Comparison of ENCODE assay signal across 16 cellular contexts in the genomic region with DNA sequence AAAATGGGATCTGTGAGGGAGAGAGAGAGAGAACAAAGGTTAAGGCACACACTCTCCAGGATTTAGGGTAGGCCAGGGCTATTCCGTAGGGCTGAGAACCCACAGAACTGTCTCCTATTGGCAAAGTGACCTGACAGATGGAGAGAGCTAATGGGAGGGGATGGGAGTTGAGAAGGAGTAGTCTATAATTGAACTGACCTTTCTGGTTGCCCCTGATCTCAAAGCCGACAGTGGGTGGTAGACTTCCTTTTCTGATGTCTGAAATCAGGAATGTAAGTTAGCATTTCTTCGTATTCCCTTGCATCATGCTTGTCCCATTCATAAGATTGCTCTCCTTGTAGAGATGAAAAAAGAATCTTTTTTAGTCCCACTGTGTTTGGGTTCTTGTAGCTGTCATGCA.
"Had no signal": no experiment of that assay in that cellular context is flagged by ENCODE, and none has a peak within 500 bp of the region (broad histone marks: within the 10 kb centered on the region; RNA-seq: fewer than 3 reads in every experiment).

No MANE protein-coding gene starts in this region.

- H3K4me1 Mint-ChIP-seq: activated CD8-positive, alpha-beta memory T cell treated with anti-CD3 and anti-CD28 coated beads, Interleukin-2, amount 10 ng/mL, durations not matched to agents 7 days and 5 days; activated naive CD4-positive, alpha-beta T cell treated with anti-CD3 and anti-CD28 coated beads, Interleukin-2, amount 10 ng/mL, durations not matched to agents 7 days and 5 days; naive B cell; stimulated activated naive B cell treated with anti-CD40 and anti-IgM and Interleukin-4, amounts not matched to agents 10 μg/mL and 1 μg/mL and 100 μg/mL, for 72 hours had no signal

- ATAC-seq: activated CD8-positive, alpha-beta memory T cell treated with anti-CD3 and anti-CD28 coated beads, Interleukin-2, amount 10 ng/mL, durations not matched to agents 7 days and 5 days; gastroesophageal sphincter; left colon had no signal

- H3K9me3 Mint-ChIP-seq: activated T-helper 2 cell treated with anti-CD3 and anti-CD28 coated beads, Interferon-gamma antibody, Interleukin-2, Interleukin-4, amounts not matched to agents 10 μg/mL and 5 μg/mL and 100 μg/mL, durations not matched to agents 14 hours and 24 hours and 36 hours; stimulated activated naive B cell treated with anti-CD40 and anti-IgM and Interleukin-4, amounts not matched to agents 10 μg/mL and 1 μg/mL and 100 μg/mL, for 72 hours had no signal

- H3K9me3 ChIP-seq: gastroesophageal sphincter, lower lobe of right lung, transverse colon, vagina had no signal

- H3K36me3 ChIP-seq: gastroesophageal sphincter, lower lobe of right lung, transverse colon, vagina had no signal

- H3K36me3 Mint-ChIP-seq: activated CD8-positive, alpha-beta memory T cell treated with anti-CD3 and anti-CD28 coated beads, Interleukin-2, amount 10 ng/mL, durations not matched to agents 7 days and 5 days; activated naive CD4-positive, alpha-beta T cell treated with anti-CD3 and anti-CD28 coated beads, Interleukin-2, amount 10 ng/mL, durations not matched to agents 7 days and 5 days; naive B cell; stimulated activated naive B cell treated with anti-CD40 and anti-IgM and Interleukin-4, amounts not matched to agents 10 μg/mL and 1 μg/mL and 100 μg/mL, for 72 hours had no signal

- H3K27me3 ChIP-seq: transverse colon, vagina had no signal

- H3K4me1 ChIP-seq: gastroesophageal sphincter, lower lobe of right lung, transverse colon, vagina had no signal

- H3K4me3 Mint-ChIP-seq: activated CD8-positive, alpha-beta memory T cell treated with anti-CD3 and anti-CD28 coated beads, Interleukin-2, amount 10 ng/mL, durations not matched to agents 7 days and 5 days; activated naive CD4-positive, alpha-beta T cell treated with anti-CD3 and anti-CD28 coated beads, Interleukin-2, amount 10 ng/mL, durations not matched to agents 7 days and 5 days; stimulated activated naive B cell treated with anti-CD40 and anti-IgM and Interleukin-4, amounts not matched to agents 10 μg/mL and 1 μg/mL and 100 μg/mL, for 72 hours had no signal

- H3K27ac ChIP-seq: gastroesophageal sphincter, lower lobe of right lung, transverse colon, vagina had no signal

- H3K27ac Mint-ChIP-seq: activated CD8-positive, alpha-beta memory T cell treated with anti-CD3 and anti-CD28 coated beads, Interleukin-2, amount 10 ng/mL, durations not matched to agents 7 days and 5 days; activated naive CD4-positive, alpha-beta T cell treated with anti-CD3 and anti-CD28 coated beads, Interleukin-2, amount 10 ng/mL, durations not matched to agents 7 days and 5 days; activated T-helper 2 cell treated with anti-CD3 and anti-CD28 coated beads, Interferon-gamma antibody, Interleukin-2, Interleukin-4, amounts not matched to agents 10 μg/mL and 5 μg/mL and 100 μg/mL, durations not matched to agents 14 hours and 24 hours and 36 hours; naive B cell; stimulated activated naive B cell treated with anti-CD40 and anti-IgM and Interleukin-4, amounts not matched to agents 10 μg/mL and 1 μg/mL and 100 μg/mL, for 72 hours had no signal

- DNase-seq: activated CD4-positive, CD25-positive, alpha-beta regulatory T cell treated with anti-CD3 and anti-CD28 coated beads, Interleukin-2, amount 50 U/mL, for 72 hours; activated CD8-positive, alpha-beta memory T cell treated with anti-CD3 and anti-CD28 coated beads, Interleukin-2, amount 10 ng/mL, durations not matched to agents 7 days and 5 days; activated naive CD4-positive, alpha-beta T cell treated with anti-CD3 and anti-CD28 coated beads, Interleukin-2, amount 10 ng/mL, durations not matched to agents 7 days and 5 days; activated T-cell treated with anti-CD3 and anti-CD28 coated beads, Interleukin-2, amount 50 U/mL, for 1 hour; cerebellar nuclear complex; left colon; lower lobe of right lung; midbrain; naive B cell; retina; stimulated activated CD4-positive, alpha-beta T cell treated with anti-CD3 and anti-CD28 coated beads, Interleukin-4, amount 100 ng/mL, for 1 hour; transverse colon had no signal

- H3K27me3 Mint-ChIP-seq: activated CD8-positive, alpha-beta memory T cell treated with anti-CD3 and anti-CD28 coated beads, Interleukin-2, amount 10 ng/mL, durations not matched to agents 7 days and 5 days; activated naive CD4-positive, alpha-beta T cell treated with anti-CD3 and anti-CD28 coated beads, Interleukin-2, amount 10 ng/mL, durations not matched to agents 7 days and 5 days had no signal

- H3K4me3 ChIP-seq: gastroesophageal sphincter, lower lobe of right lung, transverse colon, vagina had no signal
